In genomic region chr1:174800221-174800791, GRCh38 we compare ENCODE assay signal across 8 cellular contexts.
DNase-seq lines count a peak whose midpoint lies in the region; ATAC-seq and TF ChIP-seq lines count a peak whose summit lies in the region.

No MANE protein-coding gene starts in this region.

- TF ChIP-seq CTCF in HFF-Myc (IDR thresholded peaks at IDR 0.05; ENCODE audit: low read depth, low read length, missing control alignments): no peak
- TF ChIP-seq CTCF in hepatocyte (IDR thresholded peaks at IDR 0.05; ENCODE audit: poor library complexity): no peak
- no peak for TF ChIP-seq CTCF in gastrocnemius medialis (IDR thresholded peaks at IDR 0.05 in 4 of 5, conservative IDR thresholded peaks at IDR 0.05 in 1 of 5)

- H3K4me1 ChIP-seq in hepatocyte (ENCODE audit: insufficient read depth): no peaks in the 10 kb centered on the region
- H3K4me1 ChIP-seq in gastrocnemius medialis: peaks cover 3 to 14% of the 10 kb centered on the region in 2 donors

- no peaks in the 10 kb centered on the region for H3K9me3 Mint-ChIP-seq in activated naive CD4-positive, alpha-beta T cell treated with anti-CD3 and anti-CD28 coated beads, Interleukin-2, amount 50 U/mL, for 72 hours

- DNase-seq in Ammon's horn (ENCODE audit: low spot score): peak; percentile 48
- no peak for DNase-seq in HFF-Myc (ENCODE audit: extremely low read depth, low read depth)
- peak in 1 of 2 donors; percentile 8 for DNase-seq in activated naive CD4-positive, alpha-beta T cell treated with anti-CD3 and anti-CD28 coated beads, Interleukin-2, amount 50 U/mL, for 72 hours (ENCODE audit: low spot score in 2 of 2)
- DNase-seq in hepatocyte (ENCODE audit: low spot score): peak; percentile 10
- DNase-seq in gastrocnemius medialis: no peak
- no peak for DNase-seq in islet precursor cell

- TF ChIP-seq POLR2A in gastrocnemius medialis (IDR thresholded peaks at IDR 0.05): no peak

- peak overlapping the region; percentile 86 for H3K4me2 ChIP-seq in hepatocyte

- no peak overlapping the region for H3K27ac Mint-ChIP-seq in activated naive CD4-positive, alpha-beta T cell treated with anti-CD3 and anti-CD28 coated beads, Interleukin-2, amount 50 U/mL, for 72 hours

- H3K79me2 ChIP-seq in hepatocyte: no peaks in the 10 kb centered on the region

- no peaks in the 10 kb centered on the region for H3K27me3 ChIP-seq in hepatocyte
- no peaks in the 10 kb centered on the region for H3K27me3 ChIP-seq in gastrocnemius medialis

- H3K9me2 ChIP-seq in hepatocyte (replicated peaks; ENCODE audit: insufficient read depth): no peaks in the 10 kb centered on the region

- H3K4me3 ChIP-seq in HFF-Myc (replicated peaks; ENCODE audit: low read depth, low read length) (peak overlapping the region; percentile 38), hepatocyte (peak overlapping the region; percentile 30), gastrocnemius medialis (peak overlapping the region; percentile 49 to 53 (median 52))

- H3K27ac ChIP-seq in hepatocyte: peak overlapping the region; percentile 40
- peak overlapping the region in 2 of 4 donors; percentile 15 to 32 for H3K27ac ChIP-seq in gastrocnemius medialis

- ATAC-seq in activated naive CD4-positive, alpha-beta T cell treated with anti-CD3 and anti-CD28 coated beads, Interleukin-2, amount 50 U/mL, for 72 hours: peak; percentile 2 to 14
- ATAC-seq in gastrocnemius medialis: no peak
- no peak for ATAC-seq in GM18519 (IDR thresholded peaks at IDR 0.05; ENCODE audit: low FRiP score, unreplicated experiment)
- no peak for ATAC-seq in HG03159 (IDR thresholded peaks at IDR 0.05; ENCODE audit: unreplicated experiment)

- peak overlapping the region; percentile 36 for H2AFZ ChIP-seq in hepatocyte

- H3K36me3 ChIP-seq in hepatocyte (replicated peaks; ENCODE audit: insufficient read depth, low read depth): no peaks in the 10 kb centered on the region
- no peaks in the 10 kb centered on the region for H3K36me3 ChIP-seq in gastrocnemius medialis

- intact Hi-C loops in gastrocnemius medialis (cut with DNase I; ENCODE audit: low total_unique reads): no loop called here

- 23% methylated on average over 10 of the region's 10 CpGs for WGBS in hepatocyte (ENCODE audit: low lambda C conversion rate, missing lambda C conversion rate)

- H3K9me3 ChIP-seq in hepatocyte (ENCODE audit: low read depth): no peaks in the 10 kb centered on the region
- H3K9me3 ChIP-seq in gastrocnemius medialis: no peaks in the 10 kb centered on the region

- no peaks in the 10 kb centered on the region for H4K20me1 ChIP-seq in hepatocyte (ENCODE audit: insufficient read depth, poor library complexity, severe bottlenecking)

- in situ Hi-C loops in gastrocnemius medialis (cut with MboI; ENCODE audit: low sequenced_read_pairs in 4 of 4): no loop called here

- H3K36me3 Mint-ChIP-seq in activated naive CD4-positive, alpha-beta T cell treated with anti-CD3 and anti-CD28 coated beads, Interleukin-2, amount 50 U/mL, for 72 hours: no peaks in the 10 kb centered on the region

Comparison
In these comparisons a context has a peak if more than half of its experiments do, and no peak if none do; other contexts are left out.
1. DNase-seq: peak in Ammon's horn (single experiment) and hepatocyte (single experiment); none in HFF-Myc (single experiment), gastrocnemius medialis (0 of 2) and islet precursor cell (single experiment).
2. ATAC-seq: peak in activated naive CD4-positive, alpha-beta T cell treated with anti-CD3 and anti-CD28 coated beads, Interleukin-2, amount 50 U/mL, for 72 hours (2 of 2); none in gastrocnemius medialis (0 of 2), GM18519 (single experiment) and HG03159 (single experiment).
3. Peak in every context shown above with its lines, with median percentiles within 50 percentile points of each other: H3K4me3 ChIP-seq.